ENCODE assay signal across 8 cellular contexts in the genomic region with DNA sequence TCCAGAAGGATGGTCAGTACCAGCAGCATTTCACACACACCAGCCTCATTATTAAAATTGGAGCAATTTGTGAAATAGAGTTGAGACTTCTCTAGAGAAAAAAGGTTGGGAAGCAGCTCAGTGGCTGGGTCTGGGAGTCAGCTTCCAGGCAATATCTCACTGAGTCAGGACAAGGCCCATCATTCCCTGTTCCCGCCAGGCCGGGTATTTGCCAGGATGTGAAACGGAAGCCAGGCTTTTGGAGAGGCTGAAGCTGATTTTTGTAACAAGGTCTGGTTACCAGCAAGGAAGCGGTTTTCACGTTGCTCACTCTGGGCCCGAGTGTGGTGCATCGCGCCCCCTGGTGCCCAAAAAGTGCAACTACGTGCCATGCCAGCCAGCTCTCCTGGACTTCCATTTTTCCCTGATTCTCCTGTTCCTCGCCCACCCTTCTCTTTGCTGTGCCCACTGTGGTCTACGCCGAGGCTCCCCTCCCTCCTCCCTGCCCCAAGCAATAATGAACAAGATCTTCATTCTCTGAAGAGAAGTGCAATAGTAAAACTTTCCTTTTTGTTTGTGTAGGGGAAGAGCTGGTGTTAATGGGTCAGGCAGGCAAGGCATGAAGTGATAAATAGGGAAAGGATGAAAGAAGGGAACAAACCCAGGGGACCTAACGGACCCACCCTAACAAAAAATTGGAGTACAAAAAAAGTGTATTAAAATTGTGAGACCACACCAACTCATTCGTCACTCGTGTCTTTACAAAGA.
DNase-seq lines count a peak whose midpoint lies in the region; ATAC-seq and TF ChIP-seq lines count a peak whose summit lies in the region.

No MANE protein-coding gene starts in this region.

- POLR2A ChIA-PET in Caco-2 (lab: Charles Lee), result interaction anchor here (1.0 kb wide), 1 partner anchor 314 kb away, joined by 3 read pairs; no protein-coding TSS in a partner anchor

- in situ Hi-C loops in transverse colon (cut with MboI; ENCODE audit: low pct_ligation_motif_present in 1 of 4, low pct_unique_long_range_greater_than_20kb in 1 of 4, low sequenced_read_pairs in 3 of 4), result loop anchor here in 3 of 4 donors (5.0 to 10.0 kb wide), 2 partner anchors 309 to 312 kb away; no protein-coding TSS in a partner anchor

- intact Hi-C loops in Caco-2 (cut with micrococcal nuclease; ENCODE audit: unreplicated experiment), result loop anchor here (1.0 to 5.0 kb wide), 3 partner anchors 72 to 431 kb away; no protein-coding TSS in a partner anchor
- intact Hi-C loops in Right ventricle myocardium inferior (cut with DNase I), result loop anchor here (1.0 to 10.0 kb wide), 3 partner anchors 85 to 310 kb away; a partner anchor contains a TSS
- intact Hi-C loops in posterior cingulate gyrus (cut with DNase I), result loop anchor here (1.0 to 5.0 kb wide), 3 partner anchors 82 to 431 kb away; no protein-coding TSS in a partner anchor
- intact Hi-C loops in transverse colon (cut with DNase I; ENCODE audit: low total_unique reads), result loop anchor here (5.0 kb wide), 1 partner anchor 82 kb away; no protein-coding TSS in a partner anchor

- peak overlapping the region; percentile 24 for H3K4me3 Mint-ChIP-seq in Caco-2 (ENCODE audit: unreplicated experiment)
- H3K4me3 Mint-ChIP-seq in activated naive CD4-positive, alpha-beta T cell treated with anti-CD3 and anti-CD28 coated beads, Interleukin-2, amount 50 U/mL, for 24 hours, result peak overlapping the region; percentile 35

- H3K9me3 ChIP-seq in Caco-2 (no peaks in the 10 kb centered on the region), transverse colon (no peaks in the 10 kb centered on the region)

- BruUV-seq in Caco-2 (replicated peaks; lab: Mats Ljungman, UMichigan), result no TSS peak

- 12 to 57% methylated on average over 2 to 15 of the region's 15 CpGs for WGBS in transverse colon (ENCODE audit: low coverage in 1 of 2), 2 donors

- peaks cover 6% of the 10 kb centered on the region for H3K36me3 Mint-ChIP-seq in Caco-2 (ENCODE audit: insufficient read depth, unreplicated experiment)
- H3K36me3 Mint-ChIP-seq in activated naive CD4-positive, alpha-beta T cell treated with anti-CD3 and anti-CD28 coated beads, Interleukin-2, amount 50 U/mL, for 24 hours, result no peaks in the 10 kb centered on the region

- peak; percentile 84 for ATAC-seq in GM21723 (IDR thresholded peaks at IDR 0.05; ENCODE audit: unreplicated experiment)
- peak; percentile 93 for ATAC-seq in Right ventricle myocardium inferior

- no peak overlapping the region for H3K27ac Mint-ChIP-seq in Caco-2 (ENCODE audit: unreplicated experiment)
- no peak overlapping the region for H3K27ac Mint-ChIP-seq in activated naive CD4-positive, alpha-beta T cell treated with anti-CD3 and anti-CD28 coated beads, Interleukin-2, amount 50 U/mL, for 24 hours

- peak; percentile 72 to 87 for DNase-seq in Caco-2
- peak; percentile 74 for DNase-seq in NB4 (ENCODE audit: low read depth)
- DNase-seq in SKM-1 (lab: John Stamatoyannopoulos, UW; ENCODE audit: unreplicated experiment), result peak; percentile 45
- peak; percentile 86 for DNase-seq in Right ventricle myocardium inferior (ENCODE audit: missing footprints)
- peak; percentile 65 to 97 (median 84) for DNase-seq in posterior cingulate gyrus
- DNase-seq in transverse colon, result peak; percentile 83

- H3K27me3 ChIP-seq in Caco-2 (replicated peaks; ENCODE audit: control insufficient read depth, insufficient read depth, low read length) (peaks cover 5% of the 10 kb centered on the region; the same call in 1 of the 2 replicates), transverse colon (peaks cover 26% of the 10 kb centered on the region)

- peak; percentile 87 for TF ChIP-seq EP300 in transverse colon (IDR thresholded peaks at IDR 0.05; ENCODE audit: low read depth)

- CTCF ChIA-PET in Caco-2 (lab: Charles Lee), result interaction anchor here (0.5 to 5.3 kb wide), 17 partner anchors 9 to 655 kb away, joined by 3 to 83 read pairs (median 3); no protein-coding TSS in a partner anchor

- TF ChIP-seq POLR2A in NB4 (IDR thresholded peaks at IDR 0.05; ENCODE audit: extremely low read depth, insufficient read length) (no peak), transverse colon (IDR thresholded peaks at IDR 0.05) (no peak)

- H3K27me3 Mint-ChIP-seq in Caco-2 (ENCODE audit: insufficient read depth, unreplicated experiment), result peaks cover 8% of the 10 kb centered on the region
- peaks cover 30% of the 10 kb centered on the region for H3K27me3 Mint-ChIP-seq in activated naive CD4-positive, alpha-beta T cell treated with anti-CD3 and anti-CD28 coated beads, Interleukin-2, amount 50 U/mL, for 24 hours

- H3K9me3 Mint-ChIP-seq in Caco-2 (ENCODE audit: unreplicated experiment), result peaks cover 9% of the 10 kb centered on the region
- H3K9me3 Mint-ChIP-seq in activated naive CD4-positive, alpha-beta T cell treated with anti-CD3 and anti-CD28 coated beads, Interleukin-2, amount 50 U/mL, for 24 hours, result no peaks in the 10 kb centered on the region

- TF ChIP-seq CTCF in Caco-2 (IDR thresholded peaks at IDR 0.05; ENCODE audit: insufficient read depth in 1 of 2, low read depth in 1 of 2, low read length in 1 of 2, severe bottlenecking in 1 of 2, unreplicated experiment in 1 of 2) (peak; percentile 94 to 96), NB4 (IDR thresholded peaks at IDR 0.05; ENCODE audit: low read depth, low read length) (peak; percentile 95), transverse colon (IDR thresholded peaks at IDR 0.05) (peak; percentile 96 to 98 (median 97))

- H3K4me1 ChIP-seq in Caco-2, result peaks cover 4% of the 10 kb centered on the region; the same call in 1 of the 2 replicates
- H3K4me1 ChIP-seq in transverse colon, result peaks cover 11 to 22% (median 20%) of the 10 kb centered on the region in 4 donors

- H3K4me3 ChIP-seq in Caco-2 (ENCODE audit: low read depth, low read length), result no peak overlapping the region
- H3K4me3 ChIP-seq in NB4 (ENCODE audit: low read depth, low read length), result no peak overlapping the region
- H3K4me3 ChIP-seq in transverse colon, result no peak overlapping the region

- H3K27ac ChIP-seq in transverse colon, result peak overlapping the region; percentile 68 to 85 (median 74)

- H3K36me3 ChIP-seq in Caco-2 (ENCODE audit: control insufficient read depth, insufficient read depth, low read length) (no peaks in the 10 kb centered on the region), transverse colon (no peaks in the 10 kb centered on the region)

- no peaks in the 10 kb centered on the region for H3K4me1 Mint-ChIP-seq in Caco-2 (ENCODE audit: low read depth, unreplicated experiment)
- peaks cover 20% of the 10 kb centered on the region for H3K4me1 Mint-ChIP-seq in activated naive CD4-positive, alpha-beta T cell treated with anti-CD3 and anti-CD28 coated beads, Interleukin-2, amount 50 U/mL, for 24 hours
